In the genomic region with DNA sequence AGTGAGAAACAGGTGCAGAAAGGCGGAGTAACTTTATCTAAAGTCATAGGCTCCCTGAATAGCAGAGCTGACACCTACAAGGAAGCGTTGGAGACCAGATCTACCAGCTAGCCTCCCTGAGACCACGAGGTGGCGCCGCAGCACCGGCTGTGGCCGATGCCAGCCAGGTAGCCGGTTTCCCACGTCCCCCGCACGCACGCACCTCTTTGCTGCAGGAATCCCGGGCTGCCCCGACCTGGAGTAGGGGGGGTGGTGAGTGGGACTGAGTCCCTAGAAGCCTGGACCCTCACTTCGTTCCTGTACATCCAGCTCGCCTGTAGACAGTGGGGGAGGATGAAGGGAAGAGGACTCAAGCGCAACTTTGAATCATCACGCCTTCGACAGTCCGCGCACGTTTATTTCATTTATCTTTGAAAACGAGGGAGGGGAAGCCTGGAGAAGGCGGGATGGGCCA, we compare ENCODE assay signal across 8 cellular contexts. TPM values are rescaled to one million over a fixed set of nuclear protein-coding genes. Genes with fewer than 3 reads are reported as not detected.
DNase-seq lines count a peak whose midpoint lies in the region; ATAC-seq and TF ChIP-seq lines count a peak whose summit lies in the region.

No MANE protein-coding gene starts in this region.

- CTCF ChIA-PET in HCT116 (lab: Charles Lee) = interaction anchor here (0.7 to 12.6 kb wide), 50 partner anchors 9 to 627 kb away, joined by 3 to 625 read pairs (median 8); a partner anchor contains a TSS

- no TSS peak for BruUV-seq in HCT116 (replicated peaks; lab: Mats Ljungman, UMichigan)

- H3K27ac Mint-ChIP-seq in CD14-positive monocyte (peak overlapping the region in 1 of 7 donors; percentile 54), chondrocyte (ENCODE audit: unreplicated experiment) (peak overlapping the region; percentile 66)

- no peaks in the 10 kb centered on the region for H3K9me2 ChIP-seq in HCT116 (ENCODE audit: insufficient read depth)

- H3K4me1 ChIP-seq in HCT116 (ENCODE audit: control insufficient read depth in 1 of 2, insufficient read depth in 2 of 2, low read length in 2 of 2) = peaks cover 21 to 44% of the 10 kb centered on the region in 2 experiments

- H4K20me1 ChIP-seq in HCT116 (ENCODE audit: insufficient read depth) = no peaks in the 10 kb centered on the region

- ATAC-seq in HCT116 (peak; percentile 56), GM19023 (IDR thresholded peaks at IDR 0.05; ENCODE audit: unreplicated experiment) (no peak)

- H3K9me3 ChIP-seq in HCT116 (ENCODE audit: control insufficient read depth in 1 of 2, insufficient read depth in 1 of 2, low read depth in 1 of 2, low read length in 2 of 2) = no peaks in the 10 kb centered on the region

- POLR2A ChIA-PET in HCT116 (lab: Charles Lee) = interaction anchor here (0.7 to 3.5 kb wide), 11 partner anchors 11 to 273 kb away, joined by 3 to 28 read pairs (median 10); a partner anchor contains a TSS

- H3K9me3 Mint-ChIP-seq in CD14-positive monocyte (peaks cover 0 to 15% (median 1%) of the 10 kb centered on the region in 7 donors), chondrocyte (ENCODE audit: low read depth) (no peaks in the 10 kb centered on the region)

- no peaks in the 10 kb centered on the region; the same call in 1 of the 2 replicates for H3K79me2 ChIP-seq in HCT116 (ENCODE audit: insufficient read depth, low read length)

- H3K4me3 ChIP-seq in HCT116 (replicated peaks in 1 of 2; ENCODE audit: low read depth in 1 of 2, low read length in 2 of 2) = peak overlapping the region; percentile 63 to 82

- no peak for TF ChIP-seq RAD21 in HCT116 (IDR thresholded peaks at IDR 0.05; ENCODE audit: low read depth)

- H2AFZ ChIP-seq in HCT116 (ENCODE audit: low read depth, low read length, poor library complexity, severe bottlenecking) = peak overlapping the region; percentile 63

- H3K27ac ChIP-seq in HCT116 (ENCODE audit: low read depth, low read length) = peak overlapping the region; percentile 75

- no peaks in the 10 kb centered on the region for H3K27me3 ChIP-seq in HCT116 (ENCODE audit: insufficient read depth, low read length)

- peak overlapping the region; percentile 97 for H3K4me2 ChIP-seq in HCT116 (ENCODE audit: low read length)

- no peak for TF ChIP-seq POLR2A in HCT116 (IDR thresholded peaks at IDR 0.05; ENCODE audit: borderline replicate concordance, extremely low read depth, insufficient read depth, insufficient read length)

- H3K36me3 Mint-ChIP-seq in CD14-positive monocyte = peaks cover 13 to 15% of the 10 kb centered on the region in 2 donors
- H3K36me3 Mint-ChIP-seq in chondrocyte (ENCODE audit: low read depth) = no peaks in the 10 kb centered on the region

- peak; percentile 73 for DNase-seq in CD14-positive monocyte (ENCODE audit: low spot score)
- DNase-seq in HCT116 (ENCODE audit: low read depth, low spot score) = peak; percentile 85
- DNase-seq in NCI-H460 (ENCODE audit: extremely low read depth, low read depth) = peak; percentile 74
- peak; percentile 92 for DNase-seq in activated CD4-positive, alpha-beta T cell treated with anti-CD3 and anti-CD28 coated beads for 48 hours
- no peak for DNase-seq in chondrocyte (ENCODE audit: low spot score)
- peak; percentile 83 for DNase-seq in kidney tubule cell (ENCODE audit: low spot score)
- DNase-seq in stimulated activated CD4-positive, alpha-beta T cell treated with anti-CD3 and anti-CD28 coated beads, Interleukin-1b, Interleukin-23, amount 100 ng/mL, for 1 hour (ENCODE audit: low read depth in 2 of 2) = peak; percentile 72 to 74

- H3K36me3 ChIP-seq in HCT116 (ENCODE audit: control insufficient read depth in 1 of 2, insufficient read depth in 2 of 2, low read length in 2 of 2) = no peaks in the 10 kb centered on the region

- H3K4me1 Mint-ChIP-seq in CD14-positive monocyte (peaks cover 59% of the 10 kb centered on the region), chondrocyte (ENCODE audit: low read depth) (peaks cover 17% of the 10 kb centered on the region)

- peak overlapping the region; percentile 71 for H3K9ac ChIP-seq in HCT116 (ENCODE audit: low read length)

- intact Hi-C loops in CD14-positive monocyte (cut with micrococcal nuclease) (loop anchor here (2.0 to 10.0 kb wide), 3 partner anchors 122 to 275 kb away; a partner anchor contains a TSS), HCT116 (cut with micrococcal nuclease) (loop anchor here (1.0 to 5.0 kb wide), 10 partner anchors 61 to 353 kb away; a partner anchor contains a TSS)

- RAD21 ChIA-PET in HCT116 (lab: Charles Lee; ENCODE audit: low non-redundant PET in 1 of 2, low total read pairs in 2 of 2, uncharacterized antibody in 2 of 2, unreplicated experiment in 2 of 2) = interaction anchor here (0.7 to 3.5 kb wide), 23 partner anchors 10 to 372 kb away, joined by 3 to 57 read pairs (median 4); a partner anchor contains a TSS

- H3K4me3 Mint-ChIP-seq in CD14-positive monocyte (peak overlapping the region; percentile 76 to 93), chondrocyte (ENCODE audit: unreplicated experiment) (peak overlapping the region; percentile 72)

- H3K27me3 Mint-ChIP-seq in CD14-positive monocyte (ENCODE audit: low read depth in 3 of 3) (peaks cover 41 to 51% (median 50%) of the 10 kb centered on the region in 3 donors), chondrocyte (ENCODE audit: low read depth) (peaks cover 19% of the 10 kb centered on the region)

- TF ChIP-seq CTCF in CD14-positive monocyte (IDR thresholded peaks at IDR 0.05) = peak; percentile 96
- peak in 2 of 3 experiments; percentile 99; a peak in 4 of 6 replicates for TF ChIP-seq CTCF in HCT116 (IDR thresholded peaks at IDR 0.05 in 2 of 3, conservative IDR thresholded peaks at IDR 0.05 in 1 of 3; ENCODE audit: borderline replicate concordance in 1 of 3, insufficient read depth in 1 of 3, low read depth in 2 of 3, low read length in 2 of 3)
- TF ChIP-seq CTCF in chondrocyte (IDR thresholded peaks at IDR 0.05) = peak; percentile 98

TF ChIP-seq in HCT116, 20 proteins besides CTCF, POLR2A, EP300 and RAD21:
- TF ChIP-seq, protein P1, sequence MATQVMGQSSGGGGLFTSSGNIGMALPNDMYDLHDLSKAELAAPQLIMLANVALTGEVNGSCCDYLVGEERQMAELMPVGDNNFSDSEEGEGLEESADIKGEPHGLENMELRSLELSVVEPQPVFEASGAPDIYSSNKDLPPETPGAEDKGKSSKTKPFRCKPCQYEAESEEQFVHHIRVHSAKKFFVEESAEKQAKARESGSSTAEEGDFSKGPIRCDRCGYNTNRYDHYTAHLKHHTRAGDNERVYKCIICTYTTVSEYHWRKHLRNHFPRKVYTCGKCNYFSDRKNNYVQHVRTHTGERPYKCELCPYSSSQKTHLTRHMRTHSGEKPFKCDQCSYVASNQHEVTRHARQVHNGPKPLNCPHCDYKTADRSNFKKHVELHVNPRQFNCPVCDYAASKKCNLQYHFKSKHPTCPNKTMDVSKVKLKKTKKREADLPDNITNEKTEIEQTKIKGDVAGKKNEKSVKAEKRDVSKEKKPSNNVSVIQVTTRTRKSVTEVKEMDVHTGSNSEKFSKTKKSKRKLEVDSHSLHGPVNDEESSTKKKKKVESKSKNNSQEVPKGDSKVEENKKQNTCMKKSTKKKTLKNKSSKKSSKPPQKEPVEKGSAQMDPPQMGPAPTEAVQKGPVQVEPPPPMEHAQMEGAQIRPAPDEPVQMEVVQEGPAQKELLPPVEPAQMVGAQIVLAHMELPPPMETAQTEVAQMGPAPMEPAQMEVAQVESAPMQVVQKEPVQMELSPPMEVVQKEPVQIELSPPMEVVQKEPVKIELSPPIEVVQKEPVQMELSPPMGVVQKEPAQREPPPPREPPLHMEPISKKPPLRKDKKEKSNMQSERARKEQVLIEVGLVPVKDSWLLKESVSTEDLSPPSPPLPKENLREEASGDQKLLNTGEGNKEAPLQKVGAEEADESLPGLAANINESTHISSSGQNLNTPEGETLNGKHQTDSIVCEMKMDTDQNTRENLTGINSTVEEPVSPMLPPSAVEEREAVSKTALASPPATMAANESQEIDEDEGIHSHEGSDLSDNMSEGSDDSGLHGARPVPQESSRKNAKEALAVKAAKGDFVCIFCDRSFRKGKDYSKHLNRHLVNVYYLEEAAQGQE (IDR thresholded peaks at IDR 0.05; ENCODE audit: low read depth) = no peak
- TF ChIP-seq EGR1 (IDR thresholded peaks at IDR 0.05; ENCODE audit: low read depth) (no peak), ZNF274 (IDR thresholded peaks at IDR 0.05; ENCODE audit: low read depth, low read length) (no peak), SRF (IDR thresholded peaks at IDR 0.05; ENCODE audit: low read depth) (no peak), SP1 (IDR thresholded peaks at IDR 0.05; ENCODE audit: low read depth) (no peak), ZFX (IDR thresholded peaks at IDR 0.05) (no peak), JUND (IDR thresholded peaks at IDR 0.05) (no peak)
- TF ChIP-seq, protein P2, sequence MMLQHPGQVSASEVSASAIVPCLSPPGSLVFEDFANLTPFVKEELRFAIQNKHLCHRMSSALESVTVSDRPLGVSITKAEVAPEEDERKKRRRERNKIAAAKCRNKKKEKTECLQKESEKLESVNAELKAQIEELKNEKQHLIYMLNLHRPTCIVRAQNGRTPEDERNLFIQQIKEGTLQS (IDR thresholded peaks at IDR 0.05) = no peak

RNA-seq across cellular contexts. Expression of a gene that starts 3.7 kb away (rescaled TPM):
- 1 to 10 TPM; 2.2 to 3.2 TPM for polyA plus RNA-seq in CD14-positive monocyte
- total RNA-seq in HCT116 (2021; ENCODE audit: unreplicated experiment) (5.5 TPM), chondrocyte (not detected in 3 replicates)
- polyA plus RNA-seq in HCT116 (2012) = 7.7 and 9.8 TPM in 2 replicates
- 0.20 TPM in 1 of 2 replicates, not detected in the other for total RNA-seq in NCI-H460 (2014; rRNA removed; shearing (Covaris generic))
- polyA plus RNA-seq in NCI-H460 (2014; cell fraction: nucleus; rRNA removed) = 0.42 TPM in 1 of 2 replicates, not detected in the other

RNA-seq across cellular contexts. Expression of a gene that starts 11.5 kb away (rescaled TPM):
- polyA plus RNA-seq in CD14-positive monocyte = not detected
- total RNA-seq in HCT116 (2021; ENCODE audit: unreplicated experiment) = 1.9 TPM
- 0.87 and 1.2 TPM in 2 replicates for polyA plus RNA-seq in HCT116 (2012)
- total RNA-seq in NCI-H460 (2014; rRNA removed; shearing (Covaris generic)) = 0.27 TPM in 1 of 2 replicates, not detected in the other
- polyA plus RNA-seq in NCI-H460 (2014; cell fraction: nucleus; rRNA removed) = 0.92 TPM in 1 of 2 replicates, not detected in the other
- total RNA-seq in chondrocyte = not detected in 3 replicates

RNA-seq across cellular contexts. Expression of a gene that starts 15.5 kb away (rescaled TPM):
- polyA plus RNA-seq in CD14-positive monocyte = 10 to 100 TPM in 1 of 2 donors, 1 to 10 TPM in 1; 4.2 to 11.9 TPM
- total RNA-seq in HCT116 (2021; ENCODE audit: unreplicated experiment) = 58.9 TPM
- 46.9 and 56.2 TPM in 2 replicates for polyA plus RNA-seq in HCT116 (2012)
- 27.6 and 30.5 TPM in 2 replicates for total RNA-seq in NCI-H460 (2014; rRNA removed; shearing (Covaris generic))
- polyA plus RNA-seq in NCI-H460 (2014; cell fraction: nucleus; rRNA removed) = 16.1 and 22.0 TPM in 2 replicates
- 59.3 to 88.4 TPM (median 59.7 TPM) in 3 replicates for total RNA-seq in chondrocyte
